9 cellular contexts compared by ENCODE assay signal in genomic region chr5:127941646-127942045, GRCh38.
DNase-seq lines count a peak whose midpoint lies in the region; ATAC-seq and TF ChIP-seq lines count a peak whose summit lies in the region.
"Had no signal": no experiment of that assay in that cellular context is flagged by ENCODE, and none has a peak within 500 bp of the region (broad histone marks: within the 10 kb centered on the region; RNA-seq: fewer than 3 reads in every experiment).

No MANE protein-coding gene starts in this region.

- no peaks in the 10 kb centered on the region for H3K27me3 ChIP-seq in A673 (replicated peaks; ENCODE audit: insufficient read depth, low read depth, low read length, poor library complexity)
- no peaks in the 10 kb centered on the region for H3K27me3 ChIP-seq in mucosa of rectum (ENCODE audit: control insufficient read depth in 2 of 2, insufficient read depth in 2 of 2, low read length in 2 of 2)

- no peak for TF ChIP-seq CTCF in A673 (conservative IDR thresholded peaks at IDR 0.05; ENCODE audit: low read depth, low read length)

- H3K27ac ChIP-seq in A673 (ENCODE audit: low read depth, low read length, poor library complexity, severe bottlenecking) (no peak overlapping the region), mucosa of rectum (ENCODE audit: low read depth in 2 of 2, low read length in 2 of 2) (peak overlapping the region; percentile 53 to 69)

- CTCF ChIA-PET in A673 (lab: Charles Lee) = no interaction called here

- ATAC-seq in HG03521 (IDR thresholded peaks at IDR 0.05; ENCODE audit: unreplicated experiment) = no peak
- no peak for ATAC-seq in GM19328 (IDR thresholded peaks at IDR 0.05; ENCODE audit: unreplicated experiment)

- H3K36me3 ChIP-seq in A673 (ENCODE audit: insufficient read depth, low read length, poor library complexity, severe bottlenecking) = no peaks in the 10 kb centered on the region
- H3K36me3 ChIP-seq in mucosa of rectum (ENCODE audit: control insufficient read depth in 2 of 2, insufficient read depth in 2 of 2, low read length in 2 of 2) = no peaks in the 10 kb centered on the region

- DNase-seq in A673 (ENCODE audit: low spot score) (peak; percentile 44), LoVo (ENCODE audit: low spot score) (peak; percentile 25), cerebellar cortex (ENCODE audit: low spot score) (peak; percentile 24), NCI-H446 treated with DMSO at 0.1 percent for 48 hours (lab: John Stamatoyannopoulos, UW) (no peak), NCI-H345 (lab: John Stamatoyannopoulos, UW) (no peak)
- DNase-seq: activated CD4-positive, alpha-beta T cell treated with anti-CD3 and anti-CD28 coated beads for 36 hours had no signal

- H3K4me1 ChIP-seq in A673 (ENCODE audit: insufficient read depth, low read length, poor library complexity, severe bottlenecking) (peaks cover 15% of the 10 kb centered on the region), mucosa of rectum (ENCODE audit: control insufficient read depth in 2 of 2, insufficient read depth in 2 of 2, low read length in 2 of 2) (peaks cover 7 to 16% of the 10 kb centered on the region in 2 donors)

- POLR2A ChIA-PET in A673 (lab: Charles Lee; ENCODE audit: low non-redundant PET) = no interaction called here

- peak overlapping the region in 1 of 2 donors; percentile 40 for H3K9ac ChIP-seq in mucosa of rectum (ENCODE audit: low read depth in 1 of 2, low read length in 2 of 2)

- no TSS peak for BruUV-seq in A673 (replicated peaks; lab: Mats Ljungman, UMichigan)

- intact Hi-C loops in A673 (cut with micrococcal nuclease; ENCODE audit: unreplicated experiment) = no loop called here

- H3K4me3 ChIP-seq in A673 (ENCODE audit: low read depth, low read length, poor library complexity, severe bottlenecking) (no peak overlapping the region), mucosa of rectum (ENCODE audit: low read length in 2 of 2) (peak overlapping the region; percentile 34 to 44)

- H3K9me3 ChIP-seq in A673 (ENCODE audit: low read depth, low read length, poor library complexity, severe bottlenecking) = no peaks in the 10 kb centered on the region
- H3K9me3 ChIP-seq in mucosa of rectum (ENCODE audit: control insufficient read depth in 2 of 2, low read length in 2 of 2) = no peaks in the 10 kb centered on the region

Comparison
In these comparisons a context has a peak if more than half of its experiments do, and no peak if none do; other contexts are left out.
1. DNase-seq: peak in A673 (single experiment), LoVo (single experiment) and cerebellar cortex (single experiment); none in NCI-H446 treated with DMSO at 0.1 percent for 48 hours (single experiment) and NCI-H345 (single experiment).